Comparison of ENCODE assay signal across 18 cellular contexts in the genomic region with DNA sequence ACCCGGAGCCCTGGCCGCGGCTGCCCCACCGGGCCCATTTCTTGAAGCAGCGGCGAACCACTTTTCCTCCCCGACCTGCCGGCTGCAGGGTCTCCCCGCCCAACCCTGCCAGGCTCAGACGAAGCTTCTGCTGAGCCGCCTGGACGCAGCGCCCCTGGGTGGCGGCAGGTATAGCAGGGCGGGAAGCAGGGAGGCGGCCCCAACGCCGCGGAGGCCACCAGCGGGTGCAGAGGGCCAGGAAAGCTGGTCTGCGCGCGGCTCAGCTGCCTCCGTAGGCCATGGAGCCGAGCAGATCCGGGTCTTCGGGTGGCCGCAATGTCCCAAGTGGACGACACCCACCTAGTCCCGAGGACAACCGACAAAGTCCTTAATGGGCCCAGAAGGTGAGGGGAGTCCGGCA. TPM values are rescaled to one million over a fixed set of nuclear protein-coding genes. Genes with fewer than 3 reads are reported as not detected.
"Had no signal": no experiment of that assay in that cellular context is flagged by ENCODE, and none has a peak within 500 bp of the region (broad histone marks: within the 10 kb centered on the region; RNA-seq: fewer than 3 reads in every experiment).

No MANE protein-coding gene starts in this region.

- H3K27ac Mint-ChIP-seq: naive thymus-derived CD8-positive, alpha-beta T cell had no signal

- H3K27me3 ChIP-seq: dorsolateral prefrontal cortex, gastrocnemius medialis, thyroid gland, upper lobe of left lung, uterus had no signal

- H3K4me1 Mint-ChIP-seq: naive thymus-derived CD8-positive, alpha-beta T cell had no signal

- DNase-seq: dorsolateral prefrontal cortex; effector CD8-positive, alpha-beta T cell; gastrocnemius medialis; heart right ventricle; hypothalamus; left colon; mammary epithelial cell; mucosa of descending colon; naive thymus-derived CD8-positive, alpha-beta T cell; small intestine; stimulated activated CD4-positive, alpha-beta T cell treated with anti-CD3 and anti-CD28 coated beads, Interleukin-12 subunit alpha, Interleukin-12 subunit beta, amount 100 ng/mL, for 4 hours; stimulated activated naive CD4-positive, alpha-beta T cell; stomach; thyroid gland; uterus had no signal

- H3K36me3 ChIP-seq: gastrocnemius medialis, heart right ventricle, stomach, thyroid gland, upper lobe of left lung, uterus had no signal

- H3K4me3 Mint-ChIP-seq: naive thymus-derived CD8-positive, alpha-beta T cell had no signal

- H3K36me3 Mint-ChIP-seq: naive thymus-derived CD8-positive, alpha-beta T cell had no signal

- H3K27ac ChIP-seq: coronary artery, dorsolateral prefrontal cortex, gastrocnemius medialis, heart right ventricle, stomach, thyroid gland, upper lobe of left lung, uterus had no signal

- H3K9me3 ChIP-seq: gastrocnemius medialis, heart right ventricle, mucosa of descending colon, thyroid gland, upper lobe of left lung, uterus had no signal

- H3K4me1 ChIP-seq: gastrocnemius medialis, heart right ventricle, stomach, thyroid gland, upper lobe of left lung, uterus had no signal

- H3K4me3 ChIP-seq: coronary artery, dorsolateral prefrontal cortex, gastrocnemius medialis, heart right ventricle, mucosa of descending colon, stomach, thyroid gland, upper lobe of left lung, uterus had no signal

RNA-seq across cellular contexts. Expression of gene TF, which starts 37.6 kb away (rescaled TPM):
- total RNA-seq: fibroblast of villous mesenchyme had no signal
